Comparison of ENCODE assay signal across 2 cellular contexts in the genomic region with DNA sequence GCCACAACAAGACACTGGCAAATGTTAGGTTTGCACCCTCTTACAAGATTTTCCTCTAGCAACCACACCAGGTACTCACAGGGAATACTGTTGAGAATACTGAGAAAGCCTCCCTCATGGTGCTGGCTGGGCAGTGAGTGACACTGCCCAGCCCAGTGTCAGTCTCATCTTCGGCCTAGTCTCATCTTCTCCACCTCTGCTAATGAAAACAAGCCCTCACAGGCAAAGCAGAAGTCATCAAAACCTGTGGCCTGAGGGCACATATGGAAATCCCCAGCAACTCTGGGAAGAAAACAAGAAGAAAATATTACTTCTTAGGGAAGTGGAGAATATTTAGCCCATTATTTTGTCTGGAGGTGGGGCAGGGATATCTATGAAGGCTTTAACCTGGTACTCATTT.
TF ChIP-seq lines count a peak whose summit lies in the region.

No MANE protein-coding gene starts in this region.

TF ChIP-seq in GM12878, 131 proteins besides CTCF, POLR2A, EP300 and RAD21:
- TF ChIP-seq EGR1 (IDR thresholded peaks at IDR 0.05; ENCODE audit: borderline replicate concordance in 1 of 2, low read depth in 2 of 2, low read length in 2 of 2) = no peak
- no peak for TF ChIP-seq ZNF274 (IDR thresholded peaks at IDR 0.05; ENCODE audit: insufficient read depth, insufficient read length)
- peak; percentile 7; the same call in 1 of the 2 replicates for TF ChIP-seq BCL11A (IDR thresholded peaks at IDR 0.05; ENCODE audit: low read depth, low read length)
- peak; percentile 31; the same call in 1 of the 2 replicates for TF ChIP-seq MTA2 (IDR thresholded peaks at IDR 0.05; ENCODE audit: low read depth)
- TF ChIP-seq, protein P1, sequence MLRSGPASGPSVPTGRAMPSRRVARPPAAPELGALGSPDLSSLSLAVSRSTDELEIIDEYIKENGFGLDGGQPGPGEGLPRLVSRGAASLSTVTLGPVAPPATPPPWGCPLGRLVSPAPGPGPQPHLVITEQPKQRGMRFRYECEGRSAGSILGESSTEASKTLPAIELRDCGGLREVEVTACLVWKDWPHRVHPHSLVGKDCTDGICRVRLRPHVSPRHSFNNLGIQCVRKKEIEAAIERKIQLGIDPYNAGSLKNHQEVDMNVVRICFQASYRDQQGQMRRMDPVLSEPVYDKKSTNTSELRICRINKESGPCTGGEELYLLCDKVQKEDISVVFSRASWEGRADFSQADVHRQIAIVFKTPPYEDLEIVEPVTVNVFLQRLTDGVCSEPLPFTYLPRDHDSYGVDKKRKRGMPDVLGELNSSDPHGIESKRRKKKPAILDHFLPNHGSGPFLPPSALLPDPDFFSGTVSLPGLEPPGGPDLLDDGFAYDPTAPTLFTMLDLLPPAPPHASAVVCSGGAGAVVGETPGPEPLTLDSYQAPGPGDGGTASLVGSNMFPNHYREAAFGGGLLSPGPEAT (IDR thresholded peaks at IDR 0.05; ENCODE audit: low read depth) = peak; percentile 33; the same call in 1 of the 2 replicates
- TF ChIP-seq SPI1 (IDR thresholded peaks at IDR 0.05; ENCODE audit: borderline replicate concordance, insufficient read depth, low read depth, low read length) = peak; percentile 26; the same call in 1 of the 2 replicates
- no peak for TF ChIP-seq LARP7 (IDR thresholded peaks at IDR 0.05)
- peak; percentile 48 for TF ChIP-seq IKZF1 (conservative IDR thresholded peaks at IDR 0.05)
- 0 out of 2 replicates have a peak, but pooled peaks have one; percentile 30 for TF ChIP-seq DPF2 (IDR thresholded peaks at IDR 0.05)
- TF ChIP-seq, protein P2, sequence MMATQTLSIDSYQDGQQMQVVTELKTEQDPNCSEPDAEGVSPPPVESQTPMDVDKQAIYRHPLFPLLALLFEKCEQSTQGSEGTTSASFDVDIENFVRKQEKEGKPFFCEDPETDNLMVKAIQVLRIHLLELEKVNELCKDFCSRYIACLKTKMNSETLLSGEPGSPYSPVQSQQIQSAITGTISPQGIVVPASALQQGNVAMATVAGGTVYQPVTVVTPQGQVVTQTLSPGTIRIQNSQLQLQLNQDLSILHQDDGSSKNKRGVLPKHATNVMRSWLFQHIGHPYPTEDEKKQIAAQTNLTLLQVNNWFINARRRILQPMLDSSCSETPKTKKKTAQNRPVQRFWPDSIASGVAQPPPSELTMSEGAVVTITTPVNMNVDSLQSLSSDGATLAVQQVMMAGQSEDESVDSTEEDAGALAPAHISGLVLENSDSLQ (IDR thresholded peaks at IDR 0.05) = peak; percentile 37; the same call in 1 of the 2 replicates
- peak in 1 of 2 experiments; percentile 22; a peak in 2 of 4 replicates for TF ChIP-seq IKZF2 (IDR thresholded peaks at IDR 0.05)

TF ChIP-seq in GM23338, 12 proteins besides CTCF, POLR2A, EP300 and RAD21:
- TF ChIP-seq CREB1 (CRISPR knock-in tag; IDR thresholded peaks at IDR 0.05; ENCODE audit: low read depth) (no peak), POLR2AphosphoS5 (IDR thresholded peaks at IDR 0.05; ENCODE audit: low read depth) (no peak), NANOG (IDR thresholded peaks at IDR 0.05; ENCODE audit: borderline replicate concordance) (no peak), JUNB (IDR thresholded peaks at IDR 0.05; ENCODE audit: unreplicated experiment) (no peak), ZNF114 (CRISPR knock-in tag; IDR thresholded peaks at IDR 0.05) (no peak), STAT1 (IDR thresholded peaks at IDR 0.05; ENCODE audit: unreplicated experiment) (no peak), EZH2 (IDR thresholded peaks at IDR 0.05; ENCODE audit: low read depth, unreplicated experiment) (no peak), EZH2phosphoT487 (IDR thresholded peaks at IDR 0.05; ENCODE audit: unreplicated experiment) (no peak)
- TF ChIP-seq, protein P3, sequence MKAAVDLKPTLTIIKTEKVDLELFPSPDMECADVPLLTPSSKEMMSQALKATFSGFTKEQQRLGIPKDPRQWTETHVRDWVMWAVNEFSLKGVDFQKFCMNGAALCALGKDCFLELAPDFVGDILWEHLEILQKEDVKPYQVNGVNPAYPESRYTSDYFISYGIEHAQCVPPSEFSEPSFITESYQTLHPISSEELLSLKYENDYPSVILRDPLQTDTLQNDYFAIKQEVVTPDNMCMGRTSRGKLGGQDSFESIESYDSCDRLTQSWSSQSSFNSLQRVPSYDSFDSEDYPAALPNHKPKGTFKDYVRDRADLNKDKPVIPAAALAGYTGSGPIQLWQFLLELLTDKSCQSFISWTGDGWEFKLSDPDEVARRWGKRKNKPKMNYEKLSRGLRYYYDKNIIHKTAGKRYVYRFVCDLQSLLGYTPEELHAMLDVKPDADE (IDR thresholded peaks at IDR 0.05) = no peak
